ENCODE assay signal across 27 cellular contexts in the genomic region with DNA sequence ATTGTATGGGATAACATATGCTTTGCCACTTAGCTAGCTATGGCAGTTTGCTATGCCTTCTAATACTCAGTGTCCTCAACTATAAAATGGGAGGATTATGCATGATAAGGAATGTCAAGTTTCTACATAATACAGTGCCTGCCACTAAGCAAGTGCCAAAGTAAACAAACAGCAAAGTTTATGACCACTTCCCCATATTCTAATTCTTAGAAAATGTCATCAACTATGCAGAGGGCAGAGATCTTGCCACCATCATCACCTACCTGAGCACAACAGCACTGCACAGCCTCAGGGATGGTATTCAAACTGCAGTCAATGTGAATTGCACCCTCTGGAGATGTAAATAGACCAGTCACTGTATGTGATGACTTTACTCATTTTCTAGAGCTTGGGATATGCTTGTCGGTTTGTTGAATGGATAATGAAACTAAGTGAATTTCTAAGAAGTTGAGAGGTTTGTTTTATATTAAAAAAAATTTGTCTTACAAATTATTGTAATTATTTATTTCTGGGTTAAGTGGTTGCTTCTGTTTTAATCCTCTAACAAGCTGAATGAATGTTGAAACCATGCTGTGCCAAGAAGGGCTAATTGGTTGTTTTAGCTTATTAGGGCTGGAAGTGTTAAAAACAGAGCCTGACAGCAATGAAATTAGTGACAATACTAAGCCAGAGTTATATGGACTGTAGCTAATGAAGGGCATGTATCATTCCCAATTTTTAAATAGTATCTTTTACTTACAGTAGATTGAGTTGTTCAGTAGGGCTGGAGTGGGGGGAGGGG.
DNase-seq lines count a peak whose midpoint lies in the region; ATAC-seq and TF ChIP-seq lines count a peak whose summit lies in the region.
"Had no signal": no experiment of that assay in that cellular context is flagged by ENCODE, and none has a peak within 500 bp of the region (broad histone marks: within the 10 kb centered on the region; RNA-seq: fewer than 3 reads in every experiment).

No MANE protein-coding gene starts in this region.

- POLR2A ChIA-PET in GM10248 (lab: Yijun Ruan, JAX): no interaction called here

- TF ChIP-seq CTCF in GM10248 (IDR thresholded peaks at IDR 0.05; ENCODE audit: control extremely low read depth, extremely low read depth, low read depth, missing control alignments): no peak

- no peaks in the 10 kb centered on the region for H3K27me3 ChIP-seq in HUES48 (ENCODE audit: control insufficient read depth, insufficient read depth, low read length)
- H3K27me3 ChIP-seq: ovary, testis had no signal

- peak; percentile 2 for DNase-seq in EL
- DNase-seq in OCI-M1 (lab: John Stamatoyannopoulos, UW): peak; percentile 31
- DNase-seq in left colon: no peak
- DNase-seq in GM10248 (ENCODE audit: extremely low spot score): no peak
- no peak for DNase-seq in inferior parietal cortex (ENCODE audit: extremely low spot score)
- DNase-seq: activated B cell treated with CpG ODN at 0.5 μM for 24 hours; activated CD4-positive, alpha-beta memory T cell treated with anti-CD3 and anti-CD28 coated beads for 36 hours; activated naive CD4-positive, alpha-beta T cell; activated T-cell treated with anti-CD3 and anti-CD28 coated beads for 4 hours; anterior cingulate cortex; CD4-positive, alpha-beta memory T cell; cerebellar nuclear complex; DMS79; effector CD4-positive, alpha-beta T cell; erythroblast; foreskin melanocyte; hippocampal formation; naive thymus-derived CD4-positive, alpha-beta T cell; NCI-H146; NCI-H2227 treated with DMSO at 0.1 percent for 48 hours; ovary; RPMI8226; testis had no signal

- intact Hi-C loops in left colon (cut with DNase I, micrococcal nuclease): no loop called here

- ATAC-seq in left colon (peak; percentile 54), HG02870 (IDR thresholded peaks at IDR 0.05; ENCODE audit: unreplicated experiment) (no peak)
- ATAC-seq: HepG2; naive thymus-derived CD4-positive, alpha-beta T cell; stimulated activated effector memory CD8-positive, alpha-beta T cell treated with anti-CD3 and anti-CD28 coated beads, Interleukin-12 subunit alpha, Interleukin-12 subunit beta, amount 100 ng/mL, for 72 hours had no signal

- CTCF ChIA-PET in GM10248 (lab: Yijun Ruan, JAX): no interaction called here

- H3K4me3 ChIP-seq in HUES48 (ENCODE audit: low read depth, low read length): 0 out of 2 replicates have a peak overlapping the region, but pooled peaks have one; percentile 9
- H3K4me3 ChIP-seq: ovary, testis had no signal

- H3K4me1 ChIP-seq in HUES48 (ENCODE audit: control insufficient read depth, insufficient read depth, low read length): peaks cover 74% of the 10 kb centered on the region
- H3K4me1 ChIP-seq: testis had no signal

- no peaks in the 10 kb centered on the region for H3K9me3 ChIP-seq in HUES48 (ENCODE audit: control insufficient read depth, insufficient read depth, low read length)
- H3K9me3 ChIP-seq: ovary, testis had no signal

- no peaks in the 10 kb centered on the region for H3K36me3 ChIP-seq in HUES48 (ENCODE audit: control insufficient read depth, insufficient read depth, low read length)
- H3K36me3 ChIP-seq: ovary had no signal

- H3K27ac ChIP-seq in HUES48 (ENCODE audit: low read depth, low read length): peak overlapping the region; percentile 46
- H3K27ac ChIP-seq: ovary, testis had no signal

- H3K9ac ChIP-seq in HUES48 (ENCODE audit: low read depth, low read length): no peak overlapping the region

Comparison
In these comparisons a context has a peak if more than half of its experiments do, and no peak if none do; other contexts are left out.
1. DNase-seq: peak in EL (single experiment) and OCI-M1 (single experiment); none in left colon (0 of 2), GM10248 (single experiment) and inferior parietal cortex (single experiment).